Comparison of ENCODE assay signal across 1 cellular context in the genomic region with DNA sequence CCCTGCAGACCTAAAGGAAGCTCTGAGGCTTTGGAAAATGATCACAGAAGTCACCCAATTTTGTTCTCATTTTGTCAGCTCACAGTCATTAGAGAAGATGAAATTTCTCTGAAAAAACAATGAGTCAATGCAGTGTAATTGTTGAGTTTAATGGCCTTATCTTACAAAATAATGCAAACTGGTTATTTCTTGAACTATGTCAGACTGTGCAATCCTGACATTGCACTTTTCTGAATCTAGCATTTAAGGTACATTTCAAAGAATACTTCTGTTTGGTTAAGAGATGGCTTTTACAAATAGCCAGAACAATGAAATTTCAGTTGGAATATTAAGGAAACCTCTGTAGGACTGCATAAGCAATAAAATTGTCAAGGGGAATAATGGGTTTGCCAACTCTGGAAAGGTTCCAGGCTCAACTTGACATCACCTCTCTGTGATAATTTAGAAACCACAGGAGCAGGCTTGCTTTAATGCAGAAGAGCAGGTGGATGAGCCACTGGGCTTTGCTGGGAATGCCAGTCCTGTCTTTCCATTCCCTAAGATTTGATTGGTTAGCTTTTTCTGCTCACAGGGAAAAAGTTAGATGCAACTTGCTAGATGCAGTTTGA.
TF ChIP-seq lines count a peak whose summit lies in the region.

No MANE protein-coding gene starts in this region.

TF ChIP-seq in HEK293, 187 proteins besides CTCF, POLR2A, EP300 and RAD21 (continued from another document):
- TF ChIP-seq, protein P1, sequence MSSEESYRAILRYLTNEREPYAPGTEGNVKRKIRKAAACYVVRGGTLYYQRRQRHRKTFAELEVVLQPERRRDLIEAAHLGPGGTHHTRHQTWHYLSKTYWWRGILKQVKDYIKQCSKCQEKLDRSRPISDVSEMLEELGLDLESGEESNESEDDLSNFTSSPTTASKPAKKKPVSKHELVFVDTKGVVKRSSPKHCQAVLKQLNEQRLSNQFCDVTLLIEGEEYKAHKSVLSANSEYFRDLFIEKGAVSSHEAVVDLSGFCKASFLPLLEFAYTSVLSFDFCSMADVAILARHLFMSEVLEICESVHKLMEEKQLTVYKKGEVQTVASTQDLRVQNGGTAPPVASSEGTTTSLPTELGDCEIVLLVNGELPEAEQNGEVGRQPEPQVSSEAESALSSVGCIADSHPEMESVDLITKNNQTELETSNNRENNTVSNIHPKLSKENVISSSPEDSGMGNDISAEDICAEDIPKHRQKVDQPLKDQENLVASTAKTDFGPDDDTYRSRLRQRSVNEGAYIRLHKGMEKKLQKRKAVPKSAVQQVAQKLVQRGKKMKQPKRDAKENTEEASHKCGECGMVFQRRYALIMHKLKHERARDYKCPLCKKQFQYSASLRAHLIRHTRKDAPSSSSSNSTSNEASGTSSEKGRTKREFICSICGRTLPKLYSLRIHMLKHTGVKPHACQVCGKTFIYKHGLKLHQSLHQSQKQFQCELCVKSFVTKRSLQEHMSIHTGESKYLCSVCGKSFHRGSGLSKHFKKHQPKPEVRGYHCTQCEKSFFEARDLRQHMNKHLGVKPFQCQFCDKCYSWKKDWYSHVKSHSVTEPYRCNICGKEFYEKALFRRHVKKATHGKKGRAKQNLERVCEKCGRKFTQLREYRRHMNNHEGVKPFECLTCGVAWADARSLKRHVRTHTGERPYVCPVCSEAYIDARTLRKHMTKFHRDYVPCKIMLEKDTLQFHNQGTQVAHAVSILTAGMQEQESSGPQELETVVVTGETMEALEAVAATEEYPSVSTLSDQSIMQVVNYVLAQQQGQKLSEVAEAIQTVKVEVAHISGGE (tag by site-specific recombination; conservative IDR thresholded peaks at IDR 0.05; ENCODE audit: low read depth): no peak
- TF ChIP-seq ZNF843 (tag by site-specific recombination; IDR thresholded peaks at IDR 0.05) (peak; percentile 68), ZNF610 (tag by site-specific recombination; IDR thresholded peaks at IDR 0.05; ENCODE audit: borderline replicate concordance) (0 out of 2 replicates have a peak, but pooled peaks have one; percentile 29), ZNF366 (tag by site-specific recombination; conservative IDR thresholded peaks at IDR 0.05) (peak; percentile 68), ZSCAN30 (tag by site-specific recombination; IDR thresholded peaks at IDR 0.05) (peak; percentile 45; the same call in 1 of the 2 replicates), KLF10 (tag by site-specific recombination; IDR thresholded peaks at IDR 0.05) (0 out of 2 replicates have a peak, but pooled peaks have one; percentile 19), ZNF629 (tag by site-specific recombination; IDR thresholded peaks at IDR 0.05) (peak; percentile 52; the same call in 1 of the 2 replicates), IKZF3 (tag by site-specific recombination; IDR thresholded peaks at IDR 0.05) (peak; percentile 56; the same call in 1 of the 2 replicates), ZXDB (tag by site-specific recombination; IDR thresholded peaks at IDR 0.05) (peak; percentile 51; the same call in 1 of the 2 replicates)
- TF ChIP-seq, protein P2, sequence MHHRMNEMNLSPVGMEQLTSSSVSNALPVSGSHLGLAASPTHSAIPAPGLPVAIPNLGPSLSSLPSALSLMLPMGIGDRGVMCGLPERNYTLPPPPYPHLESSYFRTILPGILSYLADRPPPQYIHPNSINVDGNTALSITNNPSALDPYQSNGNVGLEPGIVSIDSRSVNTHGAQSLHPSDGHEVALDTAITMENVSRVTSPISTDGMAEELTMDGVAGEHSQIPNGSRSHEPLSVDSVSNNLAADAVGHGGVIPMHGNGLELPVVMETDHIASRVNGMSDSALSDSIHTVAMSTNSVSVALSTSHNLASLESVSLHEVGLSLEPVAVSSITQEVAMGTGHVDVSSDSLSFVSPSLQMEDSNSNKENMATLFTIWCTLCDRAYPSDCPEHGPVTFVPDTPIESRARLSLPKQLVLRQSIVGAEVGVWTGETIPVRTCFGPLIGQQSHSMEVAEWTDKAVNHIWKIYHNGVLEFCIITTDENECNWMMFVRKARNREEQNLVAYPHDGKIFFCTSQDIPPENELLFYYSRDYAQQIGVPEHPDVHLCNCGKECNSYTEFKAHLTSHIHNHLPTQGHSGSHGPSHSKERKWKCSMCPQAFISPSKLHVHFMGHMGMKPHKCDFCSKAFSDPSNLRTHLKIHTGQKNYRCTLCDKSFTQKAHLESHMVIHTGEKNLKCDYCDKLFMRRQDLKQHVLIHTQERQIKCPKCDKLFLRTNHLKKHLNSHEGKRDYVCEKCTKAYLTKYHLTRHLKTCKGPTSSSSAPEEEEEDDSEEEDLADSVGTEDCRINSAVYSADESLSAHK (tag by site-specific recombination; IDR thresholded peaks at IDR 0.05): 0 out of 2 replicates have a peak, but pooled peaks have one; percentile 16
- TF ChIP-seq, protein P3, sequence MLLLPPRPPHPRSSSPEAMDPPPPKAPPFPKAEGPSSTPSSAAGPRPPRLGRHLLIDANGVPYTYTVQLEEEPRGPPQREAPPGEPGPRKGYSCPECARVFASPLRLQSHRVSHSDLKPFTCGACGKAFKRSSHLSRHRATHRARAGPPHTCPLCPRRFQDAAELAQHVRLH (tag by site-specific recombination; IDR thresholded peaks at IDR 0.05): 0 out of 2 replicates have a peak, but pooled peaks have one; percentile 8
- TF ChIP-seq, protein P4, sequence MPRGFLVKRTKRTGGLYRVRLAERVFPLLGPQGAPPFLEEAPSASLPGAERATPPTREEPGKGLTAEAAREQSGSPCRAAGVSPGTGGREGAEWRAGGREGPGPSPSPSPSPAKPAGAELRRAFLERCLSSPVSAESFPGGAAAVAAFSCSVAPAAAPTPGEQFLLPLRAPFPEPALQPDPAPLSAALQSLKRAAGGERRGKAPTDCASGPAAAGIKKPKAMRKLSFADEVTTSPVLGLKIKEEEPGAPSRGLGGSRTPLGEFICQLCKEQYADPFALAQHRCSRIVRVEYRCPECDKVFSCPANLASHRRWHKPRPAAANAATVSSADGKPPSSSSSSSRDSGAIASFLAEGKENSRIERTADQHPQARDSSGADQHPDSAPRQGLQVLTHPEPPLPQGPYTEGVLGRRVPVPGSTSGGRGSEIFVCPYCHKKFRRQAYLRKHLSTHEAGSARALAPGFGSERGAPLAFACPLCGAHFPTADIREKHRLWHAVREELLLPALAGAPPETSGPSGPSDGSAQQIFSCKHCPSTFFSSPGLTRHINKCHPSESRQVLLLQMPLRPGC (tag by site-specific recombination; IDR thresholded peaks at IDR 0.05): peak; percentile 64; the same call in 1 of the 2 replicates
- TF ChIP-seq, protein P5, sequence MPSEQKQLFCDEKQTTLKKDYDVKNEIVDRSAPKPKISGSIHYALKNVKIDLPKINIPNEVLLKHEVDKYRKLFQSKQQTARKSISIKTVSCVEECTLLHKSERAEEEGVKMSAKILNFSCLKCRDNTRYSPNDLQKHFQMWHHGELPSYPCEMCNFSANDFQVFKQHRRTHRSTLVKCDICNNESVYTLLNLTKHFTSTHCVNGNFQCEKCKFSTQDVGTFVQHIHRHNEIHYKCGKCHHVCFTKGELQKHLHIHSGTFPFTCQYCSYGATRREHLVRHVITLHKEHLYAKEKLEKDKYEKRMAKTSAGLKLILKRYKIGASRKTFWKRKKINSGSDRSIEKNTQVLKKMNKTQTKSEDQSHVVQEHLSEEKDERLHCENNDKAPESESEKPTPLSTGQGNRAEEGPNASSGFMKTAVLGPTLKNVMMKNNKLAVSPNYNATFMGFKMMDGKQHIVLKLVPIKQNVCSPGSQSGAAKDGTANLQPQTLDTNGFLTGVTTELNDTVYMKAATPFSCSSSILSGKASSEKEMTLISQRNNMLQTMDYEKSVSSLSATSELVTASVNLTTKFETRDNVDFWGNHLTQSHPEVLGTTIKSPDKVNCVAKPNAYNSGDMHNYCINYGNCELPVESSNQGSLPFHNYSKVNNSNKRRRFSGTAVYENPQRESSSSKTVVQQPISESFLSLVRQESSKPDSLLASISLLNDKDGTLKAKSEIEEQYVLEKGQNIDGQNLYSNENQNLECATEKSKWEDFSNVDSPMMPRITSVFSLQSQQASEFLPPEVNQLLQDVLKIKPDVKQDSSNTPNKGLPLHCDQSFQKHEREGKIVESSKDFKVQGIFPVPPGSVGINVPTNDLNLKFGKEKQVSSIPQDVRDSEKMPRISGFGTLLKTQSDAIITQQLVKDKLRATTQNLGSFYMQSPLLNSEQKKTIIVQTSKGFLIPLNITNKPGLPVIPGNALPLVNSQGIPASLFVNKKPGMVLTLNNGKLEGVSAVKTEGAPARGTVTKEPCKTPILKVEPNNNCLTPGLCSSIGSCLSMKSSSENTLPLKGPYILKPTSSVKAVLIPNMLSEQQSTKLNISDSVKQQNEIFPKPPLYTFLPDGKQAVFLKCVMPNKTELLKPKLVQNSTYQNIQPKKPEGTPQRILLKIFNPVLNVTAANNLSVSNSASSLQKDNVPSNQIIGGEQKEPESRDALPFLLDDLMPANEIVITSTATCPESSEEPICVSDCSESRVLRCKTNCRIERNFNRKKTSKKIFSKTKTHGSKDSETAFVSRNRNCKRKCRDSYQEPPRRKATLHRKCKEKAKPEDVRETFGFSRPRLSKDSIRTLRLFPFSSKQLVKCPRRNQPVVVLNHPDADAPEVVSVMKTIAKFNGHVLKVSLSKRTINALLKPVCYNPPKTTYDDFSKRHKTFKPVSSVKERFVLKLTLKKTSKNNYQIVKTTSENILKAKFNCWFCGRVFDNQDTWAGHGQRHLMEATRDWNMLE (tag by site-specific recombination; conservative IDR thresholded peaks at IDR 0.05; ENCODE audit: low read depth): peak; percentile 23; the same call in 1 of the 2 replicates
